In the genomic region with DNA sequence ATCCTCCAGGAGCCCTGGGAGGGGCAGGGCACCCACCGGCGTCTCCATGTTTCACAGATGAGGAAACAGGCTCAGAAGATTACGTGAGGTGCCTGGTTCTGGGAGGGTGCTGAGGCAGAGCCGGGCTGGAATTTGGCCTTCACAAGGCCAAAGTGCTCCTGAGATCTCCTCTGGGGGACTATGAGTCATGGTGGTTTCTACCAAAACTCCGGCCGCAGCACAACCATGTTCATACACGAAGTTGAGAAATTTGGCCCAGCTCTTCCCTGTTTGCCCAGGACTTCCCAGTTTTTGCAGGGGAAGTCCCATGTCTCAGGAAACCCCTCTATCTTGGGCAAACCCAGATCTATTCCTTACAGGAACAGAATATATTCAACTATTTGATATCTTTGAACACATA, we compare ENCODE assay signal across 12 cellular contexts.
DNase-seq lines count a peak whose midpoint lies in the region; ATAC-seq, FAIRE-seq and TF ChIP-seq lines count a peak whose summit lies in the region.
"Had no signal": no experiment of that assay in that cellular context is flagged by ENCODE, and none has a peak within 500 bp of the region (broad histone marks: within the 10 kb centered on the region; RNA-seq: fewer than 3 reads in every experiment).

No MANE protein-coding gene starts in this region.

- H3K9me3 Mint-ChIP-seq in CD8-positive, alpha-beta memory T cell: no peaks in the 10 kb centered on the region
- H3K9me3 Mint-ChIP-seq: activated T-helper 2 cell treated with anti-CD3 and anti-CD28 coated beads, Interferon-gamma antibody, Interleukin-2, Interleukin-4, amounts not matched to agents 10 μg/mL and 5 μg/mL and 100 μg/mL, durations not matched to agents 14 hours and 24 hours and 36 hours had no signal

- ATAC-seq in HG03045 (IDR thresholded peaks at IDR 0.05; ENCODE audit: unreplicated experiment) (no peak), GM18517 (IDR thresholded peaks at IDR 0.05; ENCODE audit: unreplicated experiment) (no peak)

- 89 to 94% methylated on average over 4 to 5 of the region's 7 CpGs for WGBS in mesodermal cell (ENCODE audit: insufficient coverage in 2 of 2), 2 experiments

- DNase-seq in AG20443 (ENCODE audit: low spot score) (peak; percentile 84), NOMO-1 treated with dmso at 0.1 percent for 144 hours (lab: John Stamatoyannopoulos, UW; ENCODE audit: unreplicated experiment) (peak; percentile 31), epithelial cell of esophagus (ENCODE audit: low read depth) (peak; percentile 98), GM12891 (ENCODE audit: insufficient read length, low spot score) (no peak)
- DNase-seq in CD8-positive, alpha-beta memory T cell: no peak
- DNase-seq: effector memory CD4-positive, alpha-beta T cell; stimulated activated CD4-positive, alpha-beta T cell treated with anti-CD3 and anti-CD28 coated beads, Interleukin-4, amount 100 ng/mL, for 4 hours; T-helper 9 cell had no signal

- peaks cover 21% of the 10 kb centered on the region for H3K4me1 ChIP-seq in mesodermal cell (ENCODE audit: control insufficient read depth, insufficient read depth, low read length, poor library complexity, severe bottlenecking)
- peaks cover 2% of the 10 kb centered on the region for H3K4me1 ChIP-seq in CD8-positive, alpha-beta memory T cell (ENCODE audit: insufficient read depth, low read length)

- no peak for FAIRE-seq in GM12891 (lab: Jason Lieb, UNC)

- POLR2A ChIA-PET in CD8-positive, alpha-beta memory T cell (lab: Charles Lee): no interaction called here

- H3K36me3 ChIP-seq in mesodermal cell (ENCODE audit: control insufficient read depth, insufficient read depth, low read length): no peaks in the 10 kb centered on the region
- no peaks in the 10 kb centered on the region for H3K36me3 ChIP-seq in CD8-positive, alpha-beta memory T cell (ENCODE audit: insufficient read depth, low read length)

- H3K27me3 Mint-ChIP-seq in CD8-positive, alpha-beta memory T cell: peaks cover 0 to 18% of the 10 kb centered on the region in 2 donors

- H3K4me3 Mint-ChIP-seq in CD8-positive, alpha-beta memory T cell: no peak overlapping the region

- CTCF ChIA-PET in CD8-positive, alpha-beta memory T cell (lab: Charles Lee): no interaction called here

- no peak for TF ChIP-seq CTCF in epithelial cell of esophagus (IDR thresholded peaks at IDR 0.05; ENCODE audit: insufficient read depth, low read depth, low read length, missing control alignments)

- no peak overlapping the region for H3K4me3 ChIP-seq in epithelial cell of esophagus (ENCODE audit: low read length)
- no peak overlapping the region for H3K4me3 ChIP-seq in mesodermal cell (ENCODE audit: extremely low read depth, insufficient read depth, low read length, poor library complexity, severe bottlenecking)
- no peak overlapping the region for H3K4me3 ChIP-seq in CD8-positive, alpha-beta memory T cell (ENCODE audit: low read length)

- H3K27me3 ChIP-seq in CD8-positive, alpha-beta memory T cell (ENCODE audit: insufficient read depth, low read length, poor library complexity, severe bottlenecking): no peaks in the 10 kb centered on the region

- peaks cover 14 to 17% (median 16%) of the 10 kb centered on the region in 3 donors for H3K4me1 Mint-ChIP-seq in CD8-positive, alpha-beta memory T cell

- no peak overlapping the region for H3K27ac Mint-ChIP-seq in CD8-positive, alpha-beta memory T cell
- H3K27ac Mint-ChIP-seq: activated T-helper 2 cell treated with anti-CD3 and anti-CD28 coated beads, Interferon-gamma antibody, Interleukin-2, Interleukin-4, amounts not matched to agents 10 μg/mL and 5 μg/mL and 100 μg/mL, durations not matched to agents 14 hours and 24 hours and 36 hours had no signal

- TF ChIP-seq POLR2A in GM12891 (IDR thresholded peaks at IDR 0.05; ENCODE audit: low read depth, low read length): no peak

- H3K9me3 ChIP-seq in mesodermal cell (ENCODE audit: control insufficient read depth, low read length): no peaks in the 10 kb centered on the region
- H3K9me3 ChIP-seq in CD8-positive, alpha-beta memory T cell (ENCODE audit: low read length): no peaks in the 10 kb centered on the region

- peak overlapping the region; percentile 64 for H3K27ac ChIP-seq in mesodermal cell (ENCODE audit: low read depth, low read length, severe bottlenecking)
- no peak overlapping the region for H3K27ac ChIP-seq in CD8-positive, alpha-beta memory T cell (ENCODE audit: low read depth, low read length)

- H3K36me3 Mint-ChIP-seq in CD8-positive, alpha-beta memory T cell: no peaks in the 10 kb centered on the region

TF ChIP-seq in GM12891, 5 proteins besides CTCF, POLR2A, EP300 and RAD21:
- no peak for TF ChIP-seq POU2F2 (IDR thresholded peaks at IDR 0.05; ENCODE audit: low read depth, low read length)
- no peak for TF ChIP-seq TAF1 (IDR thresholded peaks at IDR 0.05; ENCODE audit: low read depth, low read length)
- TF ChIP-seq SPI1 (IDR thresholded peaks at IDR 0.05; ENCODE audit: low read depth, low read length): no peak
- TF ChIP-seq POLR2AphosphoS5 (IDR thresholded peaks at IDR 0.05; ENCODE audit: low read depth, low read length): no peak
- no peak for TF ChIP-seq PAX5 (IDR thresholded peaks at IDR 0.05; ENCODE audit: insufficient read depth, low read length, severe bottlenecking)
TF ChIP-seq in GM12891: peak in this region for 0.

Comparison
In these comparisons a context has a peak if more than half of its experiments do, and no peak if none do; other contexts are left out.
1. DNase-seq: peak in AG20443 (single experiment), NOMO-1 treated with dmso at 0.1 percent for 144 hours (single experiment) and epithelial cell of esophagus (single experiment); none in GM12891 (single experiment) and CD8-positive, alpha-beta memory T cell (0 of 5).